In genomic region chr11:63337070-63337469, GRCh38 we compare ENCODE assay signal across 4 cellular contexts. TPM values are rescaled to one million over a fixed set of nuclear protein-coding genes. Genes with fewer than 3 reads are reported as not detected.
"Had no signal": no experiment of that assay in that cellular context is flagged by ENCODE, and none has a peak within 500 bp of the region (broad histone marks: within the 10 kb centered on the region; RNA-seq: fewer than 3 reads in every experiment).

No MANE protein-coding gene starts in this region.

- ATAC-seq: GM12878 had no signal

- H3K4me3 ChIP-seq: GM12878 had no signal

- DNase-seq: GDM1, GF-D8 had no signal

RNA-seq across cellular contexts. Expression of gene SLC22A9, which starts 32.5 kb away (rescaled TPM):
- total RNA-seq: G401 had no signal
